Comparison of ENCODE assay signal across 8 cellular contexts in the genomic region with DNA sequence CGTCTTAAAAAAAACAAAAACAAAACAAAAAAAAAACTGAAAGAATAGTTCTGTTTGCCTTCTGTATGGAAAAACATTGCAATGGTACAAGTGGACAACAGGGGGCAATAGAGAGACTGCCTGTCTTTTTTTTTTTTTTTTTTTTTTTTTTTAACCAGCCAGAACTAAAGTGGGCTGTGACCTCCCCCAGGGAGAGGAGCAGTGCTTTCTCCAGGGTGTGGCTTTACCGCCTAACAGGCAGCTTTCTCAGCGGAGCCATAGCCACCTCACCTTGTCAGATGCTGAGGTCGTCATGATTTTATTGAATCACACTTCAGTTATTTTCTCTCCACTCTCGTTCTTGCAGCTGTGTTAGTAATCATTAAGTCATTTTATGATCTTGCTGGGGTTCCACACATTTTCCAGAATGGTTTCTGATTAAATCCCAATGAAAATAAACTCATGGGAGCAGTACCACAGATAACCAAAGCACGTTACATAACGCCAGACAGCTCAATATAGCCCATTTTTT.
DNase-seq lines count a peak whose midpoint lies in the region; ATAC-seq and TF ChIP-seq lines count a peak whose summit lies in the region.

No MANE protein-coding gene starts in this region.

- H3K36me3 ChIP-seq in thoracic aorta = no peaks in the 10 kb centered on the region

- H3K9me3 ChIP-seq in thoracic aorta = no peaks in the 10 kb centered on the region

- peak; percentile 12 for DNase-seq in left cardiac atrium
- DNase-seq in cardiac septum (ENCODE audit: low spot score) = no peak
- peak; percentile 77 for DNase-seq in NCI-H1436 (lab: John Stamatoyannopoulos, UW)
- peak; percentile 56 for DNase-seq in activated CD8-positive, alpha-beta T cell treated with anti-CD3 and anti-CD28 coated beads, Interleukin-2, amount 10 ng/mL, durations not matched to agents 7 days and 5 days
- peak; percentile 81 for DNase-seq in iPS-NIHi7 (ENCODE audit: extremely low spot score)
- no peak for DNase-seq in thoracic aorta (ENCODE audit: low spot score)
- no peak for DNase-seq in mucosa of gallbladder (ENCODE audit: low spot score)
- DNase-seq in anterior cingulate cortex (lab: John Stamatoyannopoulos, UW) = no peak

- no peak for ATAC-seq in left cardiac atrium
- ATAC-seq in activated CD8-positive, alpha-beta T cell treated with anti-CD3 and anti-CD28 coated beads, Interleukin-2, amount 10 ng/mL, durations not matched to agents 7 days and 5 days = no peak
- no peak for ATAC-seq in thoracic aorta (ENCODE audit: insufficient number of reproducible peaks, low FRiP score, low read depth)

- POLR2A ChIA-PET in activated CD8-positive, alpha-beta T cell treated with anti-CD3 and anti-CD28 coated beads, Interleukin-2, amount 10 ng/mL, durations not matched to agents 7 days and 5 days (lab: Charles Lee) = interaction anchor here (1.2 kb wide), 1 partner anchor 445 kb away, joined by 3 read pairs; the partner anchor contains the start of gene ATXN1

- no peak overlapping the region for H3K27ac Mint-ChIP-seq in activated CD8-positive, alpha-beta T cell treated with anti-CD3 and anti-CD28 coated beads, Interleukin-2, amount 10 ng/mL, durations not matched to agents 7 days and 5 days

- peak overlapping the region; percentile 84 to 98 for H3K27ac ChIP-seq in thoracic aorta

- CTCF ChIA-PET in activated CD8-positive, alpha-beta T cell treated with anti-CD3 and anti-CD28 coated beads, Interleukin-2, amount 10 ng/mL, durations not matched to agents 7 days and 5 days (lab: Charles Lee) = interaction anchor here (0.6 to 9.4 kb wide), 9 partner anchors 8 to 509 kb away, joined by 3 to 109 read pairs (median 4); no protein-coding TSS in a partner anchor

- peak; percentile 64 for TF ChIP-seq CTCF in thoracic aorta (IDR thresholded peaks at IDR 0.05)

- peaks cover 6% of the 10 kb centered on the region for H3K36me3 Mint-ChIP-seq in activated CD8-positive, alpha-beta T cell treated with anti-CD3 and anti-CD28 coated beads, Interleukin-2, amount 10 ng/mL, durations not matched to agents 7 days and 5 days (ENCODE audit: low read depth)

- intact Hi-C loops in left cardiac atrium (cut with DNase I) (no loop called here), cardiac septum (cut with DNase I) (loop anchor here (5.0 kb wide), 1 partner anchor 74 kb away; no protein-coding TSS in a partner anchor)

- H3K9me3 Mint-ChIP-seq in activated CD8-positive, alpha-beta T cell treated with anti-CD3 and anti-CD28 coated beads, Interleukin-2, amount 10 ng/mL, durations not matched to agents 7 days and 5 days (ENCODE audit: insufficient read depth) = no peaks in the 10 kb centered on the region

- no peak overlapping the region for H3K4me3 ChIP-seq in thoracic aorta

- peaks cover 49% of the 10 kb centered on the region for H3K4me1 Mint-ChIP-seq in activated CD8-positive, alpha-beta T cell treated with anti-CD3 and anti-CD28 coated beads, Interleukin-2, amount 10 ng/mL, durations not matched to agents 7 days and 5 days (ENCODE audit: low read depth)

- H3K4me1 ChIP-seq in thoracic aorta (ENCODE audit: control insufficient read depth in 1 of 2, low read depth in 2 of 2) = peaks cover 36 to 56% of the 10 kb centered on the region in 2 donors

- H3K4me3 Mint-ChIP-seq in activated CD8-positive, alpha-beta T cell treated with anti-CD3 and anti-CD28 coated beads, Interleukin-2, amount 10 ng/mL, durations not matched to agents 7 days and 5 days = no peak overlapping the region

- H3K27me3 ChIP-seq in thoracic aorta (replicated peaks; ENCODE audit: insufficient read depth) = no peaks in the 10 kb centered on the region

- no peaks in the 10 kb centered on the region for H3K27me3 Mint-ChIP-seq in activated CD8-positive, alpha-beta T cell treated with anti-CD3 and anti-CD28 coated beads, Interleukin-2, amount 10 ng/mL, durations not matched to agents 7 days and 5 days (ENCODE audit: low read depth)

Comparison
In these comparisons a context has a peak if more than half of its experiments do, and no peak if none do; other contexts are left out.
1. DNase-seq: peak in left cardiac atrium (single experiment), NCI-H1436 (single experiment), activated CD8-positive, alpha-beta T cell treated with anti-CD3 and anti-CD28 coated beads, Interleukin-2, amount 10 ng/mL, durations not matched to agents 7 days and 5 days (single experiment) and iPS-NIHi7 (single experiment); none in cardiac septum (single experiment), thoracic aorta (single experiment), mucosa of gallbladder (single experiment) and anterior cingulate cortex (0 of 58).